Comparison of ENCODE assay signal across 28 cellular contexts in the genomic region with DNA sequence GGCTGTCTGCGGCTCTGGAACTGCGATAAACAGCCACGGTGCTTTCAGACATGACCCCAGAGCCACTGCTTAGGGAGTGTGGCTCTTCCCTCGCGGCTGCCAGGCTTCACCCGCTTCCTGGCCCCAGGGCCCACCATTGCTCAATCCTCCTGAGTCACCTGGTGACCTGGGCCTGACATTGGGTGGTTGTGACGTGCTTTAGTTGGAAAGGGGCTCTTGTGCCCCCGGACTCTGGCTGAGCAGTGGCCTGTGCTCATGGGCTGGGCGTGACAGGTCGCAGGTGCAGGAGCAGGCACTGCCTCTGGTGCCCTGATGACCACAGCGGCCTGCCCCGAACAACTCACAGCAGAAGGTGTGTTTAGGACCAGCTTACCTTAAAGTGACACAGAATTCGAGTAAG. TPM values are rescaled to one million over a fixed set of nuclear protein-coding genes. Genes with fewer than 3 reads are reported as not detected.
DNase-seq lines count a peak whose midpoint lies in the region; ATAC-seq and TF ChIP-seq lines count a peak whose summit lies in the region.
"Had no signal": no experiment of that assay in that cellular context is flagged by ENCODE, and none has a peak within 500 bp of the region (broad histone marks: within the 10 kb centered on the region; RNA-seq: fewer than 3 reads in every experiment).

No MANE protein-coding gene starts in this region.

- H3K4me3 ChIP-seq in RWPE2 (ENCODE audit: severe bottlenecking) = no peak overlapping the region
- H3K4me3 ChIP-seq in CD8-positive, alpha-beta T cell (ENCODE audit: low read depth, low read length) = no peak overlapping the region
- H3K4me3 ChIP-seq: colonic mucosa, thoracic aorta, vagina had no signal

- CTCF ChIA-PET in CD8-positive, alpha-beta T cell (lab: Charles Lee) = no interaction called here

- H3K9me3 ChIP-seq in RWPE2 (ENCODE audit: severe bottlenecking) = no peaks in the 10 kb centered on the region
- no peaks in the 10 kb centered on the region for H3K9me3 ChIP-seq in CD8-positive, alpha-beta T cell (ENCODE audit: low read length)
- H3K9me3 ChIP-seq: colonic mucosa, SK-N-SH, thoracic aorta, vagina had no signal

- H3K4me3 Mint-ChIP-seq in natural killer cell treated with Interleukin-12 subunit alpha and Interleukin-12 subunit beta and Interleukin-15 and Interleukin-18, amount 100 ng/mL, for 72 hours = no peak overlapping the region
- no peak overlapping the region for H3K4me3 Mint-ChIP-seq in natural killer cell
- peak overlapping the region in 1 of 10 donors; percentile 22 for H3K4me3 Mint-ChIP-seq in naive thymus-derived CD8-positive, alpha-beta T cell
- H3K4me3 Mint-ChIP-seq in stimulated activated naive B cell treated with anti-CD40 and anti-IgM and Interleukin-4, amounts not matched to agents 10 μg/mL and 1 μg/mL and 100 μg/mL, for 72 hours = no peak overlapping the region
- no peak overlapping the region for H3K4me3 Mint-ChIP-seq in CD8-positive, alpha-beta T cell
- H3K4me3 Mint-ChIP-seq: effector memory CD8-positive, alpha-beta T cell had no signal

- POLR2A ChIA-PET in naive thymus-derived CD8-positive, alpha-beta T cell (lab: Charles Lee) = interaction anchor here (1.3 to 6.1 kb wide), 2 partner anchors 8 to 15 kb away, joined by 4 to 63 read pairs; a partner anchor contains a TSS
- POLR2A ChIA-PET in CD8-positive, alpha-beta T cell (lab: Charles Lee) = no interaction called here

- no peaks in the 10 kb centered on the region for H3K9me3 Mint-ChIP-seq in natural killer cell treated with Interleukin-12 subunit alpha and Interleukin-12 subunit beta and Interleukin-15 and Interleukin-18, amount 100 ng/mL, for 72 hours
- H3K9me3 Mint-ChIP-seq in natural killer cell = no peaks in the 10 kb centered on the region
- H3K9me3 Mint-ChIP-seq in naive thymus-derived CD8-positive, alpha-beta T cell = no peaks in the 10 kb centered on the region
- H3K9me3 Mint-ChIP-seq in stimulated activated naive B cell treated with anti-CD40 and anti-IgM and Interleukin-4, amounts not matched to agents 10 μg/mL and 1 μg/mL and 100 μg/mL, for 72 hours = no peaks in the 10 kb centered on the region
- no peaks in the 10 kb centered on the region for H3K9me3 Mint-ChIP-seq in CD8-positive, alpha-beta T cell
- H3K9me3 Mint-ChIP-seq: effector memory CD8-positive, alpha-beta T cell had no signal

- H3K27me3 Mint-ChIP-seq in natural killer cell treated with Interleukin-12 subunit alpha and Interleukin-12 subunit beta and Interleukin-15 and Interleukin-18, amount 100 ng/mL, for 72 hours = no peaks in the 10 kb centered on the region
- no peaks in the 10 kb centered on the region for H3K27me3 Mint-ChIP-seq in natural killer cell (ENCODE audit: low read depth in 2 of 2)
- no peaks in the 10 kb centered on the region for H3K27me3 Mint-ChIP-seq in naive thymus-derived CD8-positive, alpha-beta T cell
- H3K27me3 Mint-ChIP-seq in stimulated activated naive B cell treated with anti-CD40 and anti-IgM and Interleukin-4, amounts not matched to agents 10 μg/mL and 1 μg/mL and 100 μg/mL, for 72 hours = no peaks in the 10 kb centered on the region
- no peaks in the 10 kb centered on the region for H3K27me3 Mint-ChIP-seq in CD8-positive, alpha-beta T cell (ENCODE audit: low read depth)
- H3K27me3 Mint-ChIP-seq: effector memory CD8-positive, alpha-beta T cell had no signal

- ATAC-seq in natural killer cell treated with Interleukin-12 subunit alpha and Interleukin-12 subunit beta and Interleukin-15 and Interleukin-18, amount 100 ng/mL, for 72 hours = no peak
- ATAC-seq in natural killer cell (no peak), RWPE2 (ENCODE audit: low read depth) (no peak), GM19395 (IDR thresholded peaks at IDR 0.05; ENCODE audit: unreplicated experiment) (no peak)
- ATAC-seq in naive thymus-derived CD8-positive, alpha-beta T cell = no peak
- no peak for ATAC-seq in stimulated activated naive B cell treated with anti-CD40 and anti-IgM and Interleukin-4, amounts not matched to agents 10 μg/mL and 1 μg/mL and 100 μg/mL, for 72 hours (replicated peaks)
- no peak for ATAC-seq in CD8-positive, alpha-beta T cell
- ATAC-seq: effector memory CD8-positive, alpha-beta T cell; esophagus mucosa had no signal

- no peaks in the 10 kb centered on the region for H3K27me3 ChIP-seq in RWPE2 (ENCODE audit: insufficient read depth, poor library complexity, severe bottlenecking)
- no peaks in the 10 kb centered on the region for H3K27me3 ChIP-seq in CD8-positive, alpha-beta T cell (ENCODE audit: insufficient read depth, low read length)
- H3K27me3 ChIP-seq: colonic mucosa, vagina had no signal

- H3K27ac ChIP-seq in RWPE2 (ENCODE audit: poor library complexity, severe bottlenecking) = peak overlapping the region; percentile 2
- no peak overlapping the region for H3K27ac ChIP-seq in CD8-positive, alpha-beta T cell (ENCODE audit: low read depth, low read length)
- H3K27ac ChIP-seq: C4-2B, colonic mucosa, thoracic aorta, vagina had no signal

- no peaks in the 10 kb centered on the region for H3K36me3 Mint-ChIP-seq in natural killer cell treated with Interleukin-12 subunit alpha and Interleukin-12 subunit beta and Interleukin-15 and Interleukin-18, amount 100 ng/mL, for 72 hours
- H3K36me3 Mint-ChIP-seq in natural killer cell = no peaks in the 10 kb centered on the region
- H3K36me3 Mint-ChIP-seq in naive thymus-derived CD8-positive, alpha-beta T cell = peaks cover 0 to 41% (median 0%) of the 10 kb centered on the region in 3 donors
- H3K36me3 Mint-ChIP-seq in stimulated activated naive B cell treated with anti-CD40 and anti-IgM and Interleukin-4, amounts not matched to agents 10 μg/mL and 1 μg/mL and 100 μg/mL, for 72 hours = peaks cover 31 to 59% of the 10 kb centered on the region in 2 donors
- peaks cover 33% of the 10 kb centered on the region for H3K36me3 Mint-ChIP-seq in CD8-positive, alpha-beta T cell

- intact Hi-C loops in natural killer cell (cut with micrococcal nuclease) = no loop called here
- intact Hi-C loops in CD8-positive, alpha-beta T cell (cut with DNase I, micrococcal nuclease) = no loop called here

- peaks cover 21% of the 10 kb centered on the region for H3K4me1 ChIP-seq in RWPE2 (ENCODE audit: insufficient read depth, poor library complexity, severe bottlenecking)
- H3K4me1 ChIP-seq in CD8-positive, alpha-beta T cell (ENCODE audit: insufficient read depth, low read length) = peaks cover 21% of the 10 kb centered on the region
- H3K4me1 ChIP-seq: colonic mucosa had no signal

- TF ChIP-seq CTCF in natural killer cell (IDR thresholded peaks at IDR 0.05) (no peak), RWPE2 (IDR thresholded peaks at IDR 0.05; ENCODE audit: poor library complexity, severe bottlenecking) (no peak)
- no peak for TF ChIP-seq CTCF in CD8-positive, alpha-beta T cell (IDR thresholded peaks at IDR 0.05)

- H3K36me3 ChIP-seq in RWPE2 (ENCODE audit: low read depth) = peaks cover 48% of the 10 kb centered on the region
- H3K36me3 ChIP-seq in CD8-positive, alpha-beta T cell (ENCODE audit: insufficient read depth, low read length) = peaks cover 23% of the 10 kb centered on the region

- H3K27ac Mint-ChIP-seq in natural killer cell treated with Interleukin-12 subunit alpha and Interleukin-12 subunit beta and Interleukin-15 and Interleukin-18, amount 100 ng/mL, for 72 hours = no peak overlapping the region
- no peak overlapping the region for H3K27ac Mint-ChIP-seq in natural killer cell
- peak overlapping the region in 7 of 10 donors; percentile 16 to 72 (median 58) for H3K27ac Mint-ChIP-seq in naive thymus-derived CD8-positive, alpha-beta T cell
- H3K27ac Mint-ChIP-seq in stimulated activated naive B cell treated with anti-CD40 and anti-IgM and Interleukin-4, amounts not matched to agents 10 μg/mL and 1 μg/mL and 100 μg/mL, for 72 hours = peak overlapping the region; percentile 34
- no peak overlapping the region for H3K27ac Mint-ChIP-seq in CD8-positive, alpha-beta T cell

- peak; percentile 41 for DNase-seq in natural killer cell treated with Interleukin-12 subunit alpha and Interleukin-12 subunit beta and Interleukin-15 and Interleukin-18, amount 100 ng/mL, for 72 hours (ENCODE audit: low spot score)
- DNase-seq in natural killer cell (no peak), RWPE2 (ENCODE audit: low spot score) (no peak), SKM-1 (lab: John Stamatoyannopoulos, UW; ENCODE audit: unreplicated experiment) (no peak)
- DNase-seq in naive thymus-derived CD8-positive, alpha-beta T cell = no peak
- DNase-seq in stimulated activated naive B cell treated with anti-CD40 and anti-IgM and Interleukin-4, amounts not matched to agents 10 μg/mL and 1 μg/mL and 100 μg/mL, for 72 hours = no peak
- DNase-seq in CD8-positive, alpha-beta T cell = no peak
- DNase-seq: activated CD4-positive, alpha-beta T cell treated with anti-CD3 and anti-CD28 coated beads for 4 hours; activated CD8-positive, alpha-beta memory T cell treated with anti-CD3 and anti-CD28 coated beads for 24 hours; activated naive CD4-positive, alpha-beta T cell; activated T-cell treated with anti-CD3 and anti-CD28 coated beads, Interleukin-2, amount 50 U/mL, for 1 hour; Calu3; colonic mucosa; DMS79 treated with DMSO at 0.1 percent for 48 hours; effector memory CD8-positive, alpha-beta T cell; foreskin fibroblast; Karpas-422; mesendoderm; NCI-H1048; NCI-H1694; occipital lobe; SK-N-SH; stimulated activated naive CD4-positive, alpha-beta T cell treated with Interleukin-2 at 50 U/mL for 16 hours had no signal

- no peaks in the 10 kb centered on the region for H3K4me1 Mint-ChIP-seq in natural killer cell treated with Interleukin-12 subunit alpha and Interleukin-12 subunit beta and Interleukin-15 and Interleukin-18, amount 100 ng/mL, for 72 hours (ENCODE audit: low read depth in 2 of 2)
- H3K4me1 Mint-ChIP-seq in natural killer cell = peaks cover 0 to 9% of the 10 kb centered on the region in 2 donors
- peaks cover 6 to 25% (median 12%) of the 10 kb centered on the region in 4 donors for H3K4me1 Mint-ChIP-seq in naive thymus-derived CD8-positive, alpha-beta T cell
- peaks cover 0 to 4% of the 10 kb centered on the region in 2 donors for H3K4me1 Mint-ChIP-seq in stimulated activated naive B cell treated with anti-CD40 and anti-IgM and Interleukin-4, amounts not matched to agents 10 μg/mL and 1 μg/mL and 100 μg/mL, for 72 hours
- H3K4me1 Mint-ChIP-seq in CD8-positive, alpha-beta T cell (ENCODE audit: low read depth) = peaks cover 5% of the 10 kb centered on the region

RNA-seq across cellular contexts. Expression of a gene that starts 8.6 kb away (rescaled TPM):
- 10 to 100 TPM; 37.3 to 57.0 TPM for total RNA-seq in natural killer cell treated with Interleukin-12 subunit alpha and Interleukin-12 subunit beta and Interleukin-15 and Interleukin-18, amount 100 ng/mL, for 72 hours
- total RNA-seq in natural killer cell = 10 to 100 TPM; 30.8 to 39.1 (median 35.0) TPM
- total RNA-seq in naive thymus-derived CD8-positive, alpha-beta T cell = 10 to 100 TPM; 56.7 to 59.3 TPM
- 100 to 1,000 TPM in 2 of 3 donors, 10 to 100 TPM in 1; 90.0 to 131 (median 119) TPM for polyA plus RNA-seq in naive thymus-derived CD8-positive, alpha-beta T cell
- 10 to 100 TPM; 72.9 to 76.5 TPM for total RNA-seq in CD8-positive, alpha-beta T cell

RNA-seq across cellular contexts. Expression of a gene that starts 49.3 kb away (rescaled TPM):
- 10 to 100 TPM; 19.0 to 39.1 TPM for total RNA-seq in natural killer cell treated with Interleukin-12 subunit alpha and Interleukin-12 subunit beta and Interleukin-15 and Interleukin-18, amount 100 ng/mL, for 72 hours
- 10 to 100 TPM; 19.7 to 20.8 (median 20.5) TPM for total RNA-seq in natural killer cell
- 10 to 100 TPM; 31.5 to 37.0 TPM for total RNA-seq in naive thymus-derived CD8-positive, alpha-beta T cell
- 1 to 10 TPM; 4.3 to 9.0 (median 4.5) TPM for polyA plus RNA-seq in naive thymus-derived CD8-positive, alpha-beta T cell
- total RNA-seq in CD8-positive, alpha-beta T cell = 10 to 100 TPM in 1 of 2 experiments, 1 to 10 TPM in 1; 8.6 to 11.8 TPM

RNA-seq across cellular contexts. Expression of a gene that starts 49.6 kb away (rescaled TPM):
- under 1 TPM in 1 of 2 donors, not detected in 1; 0.53 TPM for total RNA-seq in natural killer cell treated with Interleukin-12 subunit alpha and Interleukin-12 subunit beta and Interleukin-15 and Interleukin-18, amount 100 ng/mL, for 72 hours
- total RNA-seq in natural killer cell = under 1 TPM in 1 of 3 donors, not detected in 2; 0.54 TPM
- total RNA-seq in naive thymus-derived CD8-positive, alpha-beta T cell = under 1 TPM; 0.26 to 0.30 TPM
- under 1 TPM in 2 of 3 donors, not detected in 1; 0.34 to 0.48 TPM for polyA plus RNA-seq in naive thymus-derived CD8-positive, alpha-beta T cell
- total RNA-seq in CD8-positive, alpha-beta T cell = not detected
- total RNA-seq: thoracic aorta, vagina had no signal

Comparison
In these comparisons a context has a peak if more than half of its experiments do, and no peak if none do; other contexts are left out.
1. H3K27ac Mint-ChIP-seq: peak in naive thymus-derived CD8-positive, alpha-beta T cell (7 of 10) and stimulated activated naive B cell treated with anti-CD40 and anti-IgM and Interleukin-4, amounts not matched to agents 10 μg/mL and 1 μg/mL and 100 μg/mL, for 72 hours (single experiment); none in natural killer cell treated with Interleukin-12 subunit alpha and Interleukin-12 subunit beta and Interleukin-15 and Interleukin-18, amount 100 ng/mL, for 72 hours (0 of 2), natural killer cell (0 of 2) and CD8-positive, alpha-beta T cell (single experiment).